Comparison of ENCODE assay signal across 9 cellular contexts in the genomic region with DNA sequence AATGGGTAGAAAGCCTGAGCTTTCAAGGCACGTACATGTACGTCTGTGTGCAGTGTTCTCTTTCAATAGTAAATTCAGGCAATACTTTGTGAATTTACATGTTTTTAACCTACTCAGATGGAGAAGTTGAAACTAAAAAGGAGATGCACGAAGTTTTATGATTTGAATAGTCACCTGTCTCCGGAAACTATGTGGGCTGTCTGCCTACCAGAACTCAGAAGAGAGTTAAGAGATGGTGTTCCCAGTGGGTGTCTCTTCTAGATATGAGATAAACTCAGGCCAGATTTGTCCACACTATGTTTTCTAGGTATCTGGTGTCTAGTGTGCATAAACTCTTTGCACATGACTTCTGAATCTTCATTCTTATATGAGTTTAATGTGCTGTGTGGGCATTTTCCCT.
DNase-seq lines count a peak whose midpoint lies in the region; ATAC-seq and TF ChIP-seq lines count a peak whose summit lies in the region.
"Had no signal": no experiment of that assay in that cellular context is flagged by ENCODE, and none has a peak within 500 bp of the region (broad histone marks: within the 10 kb centered on the region; RNA-seq: fewer than 3 reads in every experiment).

No MANE protein-coding gene starts in this region.

- ATAC-seq in HG02763 (IDR thresholded peaks at IDR 0.05; ENCODE audit: unreplicated experiment) (peak; percentile 84), sciatic nerve (no peak)

- H3K4me3 ChIP-seq in OCI-LY1 (ENCODE audit: low read depth, low read length, poor library complexity, severe bottlenecking) (no peak overlapping the region), mammary epithelial cell (replicated peaks in 1 of 3; ENCODE audit: insufficient read depth in 1 of 3, low read depth in 2 of 3, low read length in 3 of 3) (no peak overlapping the region)

- peaks cover 26% of the 10 kb centered on the region; the same call in 1 of the 2 replicates for H3K36me3 ChIP-seq in OCI-LY1 (ENCODE audit: insufficient read depth, low read length)
- H3K36me3 ChIP-seq in mammary epithelial cell (ENCODE audit: insufficient read depth, low read length): no peaks in the 10 kb centered on the region

- peak; percentile 52 for DNase-seq in activated CD4-positive, alpha-beta T cell treated with anti-CD3 and anti-CD28 coated beads for 48 hours
- DNase-seq in activated CD4-positive, alpha-beta T cell treated with anti-CD3 and anti-CD28 coated beads, Interleukin-2, amount 50 U/mL, for 48 hours: no peak
- peak; percentile 29 for DNase-seq in stimulated activated CD4-positive, alpha-beta T cell treated with anti-CD3 and anti-CD28 coated beads, Interleukin-2, amount 100 ng/mL, for 4 hours (ENCODE audit: low read depth)
- DNase-seq in NCI-H1436 treated with DMSO at 0.1 percent for 48 hours (lab: John Stamatoyannopoulos, UW) (no peak), mammary epithelial cell (no peak), sciatic nerve (ENCODE audit: low spot score) (no peak)

- H3K27me3 ChIP-seq in OCI-LY1 (ENCODE audit: insufficient read depth, low read length) (no peaks in the 10 kb centered on the region), mammary epithelial cell (ENCODE audit: insufficient read depth, low read length) (no peaks in the 10 kb centered on the region)

- H4K20me1 ChIP-seq in OCI-LY1 (ENCODE audit: insufficient read depth, low read length): no peaks in the 10 kb centered on the region
- H4K20me1 ChIP-seq in mammary epithelial cell (ENCODE audit: insufficient read depth, low read length): no peaks in the 10 kb centered on the region

- dilution Hi-C loops in mammary epithelial cell (cut with HindIII; ENCODE audit: low sequenced_read_pairs): no loop called here

- H3K9me3 ChIP-seq in OCI-LY1 (ENCODE audit: low read length) (no peaks in the 10 kb centered on the region), mammary epithelial cell (replicated peaks; ENCODE audit: insufficient read depth, low read length) (no peaks in the 10 kb centered on the region)

- H3K4me1 ChIP-seq in OCI-LY1 (ENCODE audit: insufficient read depth, low read length, severe bottlenecking): peaks cover 50% of the 10 kb centered on the region
- no peaks in the 10 kb centered on the region for H3K4me1 ChIP-seq in mammary epithelial cell (ENCODE audit: insufficient read depth, low read length)

- intact Hi-C loops in mammary epithelial cell (cut with micrococcal nuclease) (no loop called here), sciatic nerve (cut with DNase I) (loop anchor here (5.0 kb wide), 1 partner anchor 573 kb away; no protein-coding TSS in a partner anchor)

- H3K4me2 ChIP-seq in OCI-LY1 (ENCODE audit: low read length) (peak overlapping the region; percentile 38; the same call in 1 of the 2 replicates), mammary epithelial cell (ENCODE audit: insufficient read depth, low read depth, low read length) (no peak overlapping the region)

- H3K27ac ChIP-seq in OCI-LY1 (ENCODE audit: low read depth, low read length, poor library complexity, severe bottlenecking) (peak overlapping the region; percentile 47), mammary epithelial cell (ENCODE audit: insufficient read depth, low read depth, low read length) (no peak overlapping the region)
- H3K27ac ChIP-seq: epithelial cell of prostate had no signal

- TF ChIP-seq CTCF in OCI-LY1 (IDR thresholded peaks at IDR 0.05; ENCODE audit: low read length) (no peak), mammary epithelial cell (conservative IDR thresholded peaks at IDR 0.05 in 1 of 2, IDR thresholded peaks at IDR 0.05 in 1 of 2; ENCODE audit: extremely low read depth in 1 of 2, insufficient read depth in 1 of 2, low read depth in 1 of 2, low read length in 2 of 2) (no peak)

- no TSS peak for BruUV-seq in mammary epithelial cell (replicated peaks; lab: Mats Ljungman, UMichigan)

- in situ Hi-C loops in mammary epithelial cell (cut with MboI; ENCODE audit: low sequenced_read_pairs in 2 of 2): no loop called here

- H3K9ac ChIP-seq in OCI-LY1 (ENCODE audit: low read length): no peak overlapping the region
- no peak overlapping the region for H3K9ac ChIP-seq in mammary epithelial cell (ENCODE audit: insufficient read depth, low read length)

- H3K79me2 ChIP-seq in OCI-LY1 (ENCODE audit: insufficient read depth, low read length) (peaks cover 16% of the 10 kb centered on the region), mammary epithelial cell (ENCODE audit: insufficient read depth, low read length) (no peaks in the 10 kb centered on the region)

- H3F3A ChIP-seq in OCI-LY1 (ENCODE audit: insufficient read depth, low read length): no peaks in the 10 kb centered on the region

- H2AFZ ChIP-seq in OCI-LY1 (ENCODE audit: low read length): no peak overlapping the region
- no peak overlapping the region for H2AFZ ChIP-seq in mammary epithelial cell (ENCODE audit: low read depth, low read length)

- no peaks in the 10 kb centered on the region for H3K9me2 ChIP-seq in OCI-LY1 (ENCODE audit: low read depth, low read length)

- 100% methylated on average over 4 of the region's 4 CpGs for WGBS in mammary epithelial cell (ENCODE audit: low coverage, missing lambda C conversion rate)

- CTCF ChIA-PET in mammary epithelial cell (lab: Charles Lee; ENCODE audit: low non-redundant PET): no interaction called here

Comparison
In these comparisons a context has a peak if more than half of its experiments do, and no peak if none do; other contexts are left out.
1. DNase-seq: peak in activated CD4-positive, alpha-beta T cell treated with anti-CD3 and anti-CD28 coated beads for 48 hours (single experiment) and stimulated activated CD4-positive, alpha-beta T cell treated with anti-CD3 and anti-CD28 coated beads, Interleukin-2, amount 100 ng/mL, for 4 hours (single experiment); none in activated CD4-positive, alpha-beta T cell treated with anti-CD3 and anti-CD28 coated beads, Interleukin-2, amount 50 U/mL, for 48 hours (0 of 2), NCI-H1436 treated with DMSO at 0.1 percent for 48 hours (single experiment), mammary epithelial cell (single experiment) and sciatic nerve (single experiment).